16 cellular contexts compared by ENCODE assay signal in the genomic region with DNA sequence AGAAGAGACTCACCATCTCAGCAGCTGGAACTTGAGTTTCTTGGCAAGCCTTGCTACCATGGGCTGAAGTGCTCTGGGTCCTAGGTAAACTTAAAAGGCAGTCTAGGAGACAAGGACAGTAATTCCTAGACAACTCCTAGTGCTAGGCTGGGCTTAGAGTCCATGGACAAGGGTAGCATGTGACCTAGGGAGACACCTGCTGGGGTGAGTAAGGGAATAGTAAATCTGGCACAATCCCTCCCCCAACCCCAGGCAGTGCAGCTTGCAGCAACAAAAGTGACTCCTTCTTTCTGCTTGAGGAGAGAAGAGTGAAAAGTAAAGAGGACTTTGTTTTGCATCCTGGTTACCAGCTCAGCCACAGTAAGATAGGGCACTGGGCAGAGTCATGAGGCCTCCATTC.
"Had no signal": no experiment of that assay in that cellular context is flagged by ENCODE, and none has a peak within 500 bp of the region (broad histone marks: within the 10 kb centered on the region; RNA-seq: fewer than 3 reads in every experiment).

No MANE protein-coding gene starts in this region.

- H3K4me3 ChIP-seq: esophagus muscularis mucosa, gastroesophageal sphincter, left ventricle myocardium inferior, lower lobe of right lung, right atrium auricular region had no signal

- DNase-seq: effector memory CD8-positive, alpha-beta T cell; glutamatergic neuron; islet precursor cell; left cardiac atrium; left ventricle myocardium inferior; lower lobe of right lung; naive thymus-derived CD8-positive, alpha-beta T cell; posterior cingulate gyrus; small intestine; stimulated activated CD4-positive, alpha-beta T cell treated with anti-CD3 and anti-CD28 coated beads, Interleukin-12 subunit alpha, Interleukin-12 subunit beta, amount 100 ng/mL, for 4 hours; stimulated activated naive CD4-positive, alpha-beta T cell; trophoblast cell had no signal

- H3K27ac ChIP-seq: epithelial cell of prostate, esophagus muscularis mucosa, gastroesophageal sphincter, left ventricle myocardium inferior, lower lobe of right lung, right atrium auricular region had no signal

- ATAC-seq: effector memory CD8-positive, alpha-beta T cell; gastroesophageal sphincter; left cardiac atrium; naive thymus-derived CD8-positive, alpha-beta T cell had no signal

- H3K36me3 ChIP-seq: right atrium auricular region had no signal

- H3K27me3 ChIP-seq: esophagus muscularis mucosa, gastroesophageal sphincter, right atrium auricular region had no signal

- H3K9me3 ChIP-seq: lower lobe of right lung, right atrium auricular region had no signal
